10 cellular contexts compared by ENCODE assay signal in the genomic region with DNA sequence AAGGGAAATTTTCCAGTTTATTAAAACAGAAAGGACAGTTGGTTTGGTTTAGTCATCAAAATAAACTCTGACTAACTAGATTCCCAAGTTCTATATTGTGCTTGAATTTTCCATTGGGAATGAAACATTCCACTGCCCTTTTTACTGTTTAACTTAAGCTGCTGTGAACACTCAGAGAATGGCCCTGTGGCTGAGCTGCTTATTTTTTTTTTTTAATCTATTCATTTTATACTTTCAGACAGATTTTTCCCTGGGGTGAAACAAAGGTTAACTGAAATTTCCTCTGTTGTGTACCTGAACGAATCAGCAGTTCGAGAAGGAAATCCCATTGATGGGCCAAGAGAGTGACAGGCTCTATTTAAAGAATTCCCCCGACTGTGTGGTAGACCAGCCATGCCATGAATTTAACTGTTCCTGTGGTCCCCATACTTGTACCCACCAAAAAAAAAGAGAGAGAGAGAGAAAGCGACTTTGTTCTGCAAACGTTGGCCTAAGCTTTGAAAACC.
A peak's percentile ranks its signal among the peaks of the same experiment; 100 is the strongest.
DNase-seq lines count a peak whose midpoint lies in the region; ATAC-seq and TF ChIP-seq lines count a peak whose summit lies in the region.
"Had no signal": no experiment of that assay in that cellular context is flagged by ENCODE, and none has a peak within 500 bp of the region (broad histone marks: within the 10 kb centered on the region; RNA-seq: fewer than 3 reads in every experiment).

No MANE protein-coding gene starts in this region.

- peak overlapping the region; percentile 11 for H3K4me2 ChIP-seq in neuronal stem cell (ENCODE audit: insufficient read depth, low read length, poor library complexity, severe bottlenecking)

- no peak overlapping the region for H3K27ac ChIP-seq in neuronal stem cell (replicated peaks; ENCODE audit: low read length)
- H3K27ac ChIP-seq in testis = no peak overlapping the region
- H3K27ac ChIP-seq: neutrophil, thoracic aorta had no signal

- no peak overlapping the region for H3K4ac ChIP-seq in neuronal stem cell (ENCODE audit: low read length)

- no peak overlapping the region for H2BK120ac ChIP-seq in neuronal stem cell (ENCODE audit: low read depth, low read length)

- H3K36me3 ChIP-seq in adipocyte (ENCODE audit: control insufficient read depth, insufficient read depth, low read length, severe bottlenecking) (no peaks in the 10 kb centered on the region), neuronal stem cell (replicated peaks in 1 of 2; ENCODE audit: control insufficient read depth in 2 of 2, insufficient read depth in 2 of 2, low read length in 2 of 2) (peaks cover 0 to 5% of the 10 kb centered on the region in 2 donors), testis (ENCODE audit: low read depth, missing control alignments) (no peaks in the 10 kb centered on the region)
- H3K36me3 ChIP-seq: neutrophil, thoracic aorta had no signal

- ATAC-seq in HG02678 (IDR thresholded peaks at IDR 0.05; ENCODE audit: unreplicated experiment) = peak; percentile 56
- no peak for ATAC-seq in Right ventricle myocardium superior (ENCODE audit: poor library complexity)
- no peak for ATAC-seq in HG03469 (IDR thresholded peaks at IDR 0.05; ENCODE audit: unreplicated experiment)

- H4K91ac ChIP-seq in neuronal stem cell (ENCODE audit: low read depth, low read length, poor library complexity) = no peak overlapping the region

- no peak overlapping the region for H2BK15ac ChIP-seq in neuronal stem cell (ENCODE audit: low read length)

- POLR2A ChIA-PET in GM10248 (lab: Yijun Ruan, JAX) = interaction anchor here (1.3 kb wide), 1 partner anchor 87 kb away, joined by 3 read pairs; no protein-coding TSS in a partner anchor

- WGBS in neuronal stem cell (ENCODE audit: extremely low coverage in 2 of 2, insufficient read length in 2 of 2, insufficient replicate concordance in 1 of 2), 2 donors = no CpG with 5 or more reads among the region's 5 CpGs
- 76 to 86% methylated on average over 5 of the region's 5 CpGs for WGBS in testis, 2 donors

- DNase-seq in GM10248 (ENCODE audit: extremely low spot score) = peak; percentile 26
- DNase-seq in adipocyte (ENCODE audit: low read depth) = peak; percentile 48
- DNase-seq in neuronal stem cell (ENCODE audit: low spot score) = no peak
- DNase-seq in Right ventricle myocardium superior = no peak
- DNase-seq in hypothalamus (lab: John Stamatoyannopoulos, UW) = no peak
- no peak for DNase-seq in testis

- TF ChIP-seq CTCF in GM10248 (IDR thresholded peaks at IDR 0.05; ENCODE audit: control extremely low read depth, extremely low read depth, low read depth, missing control alignments) (no peak), testis (IDR thresholded peaks at IDR 0.05) (no peak)

- H3K79me1 ChIP-seq in neuronal stem cell (ENCODE audit: low read depth, low read length) = no peaks in the 10 kb centered on the region

- H3K18ac ChIP-seq in neuronal stem cell (ENCODE audit: low read length) = no peak overlapping the region

- H3K4me1 ChIP-seq in adipocyte (ENCODE audit: control insufficient read depth, insufficient read depth, low read length) = peaks cover 18% of the 10 kb centered on the region
- H3K4me1 ChIP-seq in neuronal stem cell (ENCODE audit: control insufficient read depth in 2 of 2, insufficient read depth in 1 of 2, low read depth in 1 of 2, low read length in 2 of 2) = peaks cover 0 to 12% of the 10 kb centered on the region in 2 donors
- H3K4me1 ChIP-seq in testis = no peaks in the 10 kb centered on the region

- H2BK12ac ChIP-seq in neuronal stem cell (ENCODE audit: low read length) = no peak overlapping the region

- no peaks in the 10 kb centered on the region for H3K27me3 ChIP-seq in adipocyte (replicated peaks; ENCODE audit: control insufficient read depth, insufficient read depth, low read length)
- no peaks in the 10 kb centered on the region for H3K27me3 ChIP-seq in neuronal stem cell (ENCODE audit: control insufficient read depth in 3 of 3, insufficient read depth in 3 of 3, low read depth in 1 of 3, low read length in 3 of 3)
- no peaks in the 10 kb centered on the region for H3K27me3 ChIP-seq in testis
- H3K27me3 ChIP-seq: neutrophil had no signal

- H2AK5ac ChIP-seq in neuronal stem cell (ENCODE audit: low read depth, low read length) = no peak overlapping the region

- CTCF ChIA-PET in GM10248 (lab: Yijun Ruan, JAX) = interaction anchor here (0.9 to 2.5 kb wide), 2 partner anchors 10 to 14 kb away, joined by 3 to 13 read pairs; no protein-coding TSS in a partner anchor

- H2AFZ ChIP-seq in neuronal stem cell (ENCODE audit: low read length) = no peak overlapping the region

- intact Hi-C loops in Right ventricle myocardium superior (cut with DNase I) (no loop called here), testis (cut with DNase I; ENCODE audit: low total_unique reads) (no loop called here)

- TF ChIP-seq POLR2A in testis (IDR thresholded peaks at IDR 0.05) = no peak

- peak overlapping the region; percentile 17 for H3K4me3 ChIP-seq in adipocyte (ENCODE audit: low read length)
- H3K4me3 ChIP-seq in neuronal stem cell (ENCODE audit: low read length in 2 of 2) = peak overlapping the region in 1 of 2 donors; percentile 34
- H3K4me3 ChIP-seq in testis = no peak overlapping the region
- H3K4me3 ChIP-seq: thoracic aorta had no signal

- no peak overlapping the region for H2BK5ac ChIP-seq in neuronal stem cell (ENCODE audit: low read length)

- H4K8ac ChIP-seq in neuronal stem cell (ENCODE audit: low read depth, low read length) = no peak overlapping the region

- H3K9me3 ChIP-seq in adipocyte (ENCODE audit: control insufficient read depth, low read length) (no peaks in the 10 kb centered on the region), neuronal stem cell (replicated peaks in 1 of 2; ENCODE audit: control insufficient read depth in 2 of 2, insufficient read depth in 1 of 2, low read depth in 1 of 2, low read length in 2 of 2) (no peaks in the 10 kb centered on the region), testis (no peaks in the 10 kb centered on the region)
- H3K9me3 ChIP-seq: neutrophil, thoracic aorta had no signal

- H3K9ac ChIP-seq in adipocyte (ENCODE audit: low read length) (no peak overlapping the region), neuronal stem cell (ENCODE audit: low read depth, low read length, poor library complexity) (no peak overlapping the region)

- H3K14ac ChIP-seq in neuronal stem cell (ENCODE audit: low read length) = no peak overlapping the region

- H3K23ac ChIP-seq in neuronal stem cell (ENCODE audit: low read depth, low read length, poor library complexity) = no peak overlapping the region

Comparison
In these comparisons a context has a peak if more than half of its experiments do, and no peak if none do; other contexts are left out.
1. DNase-seq: peak in GM10248 (single experiment) and adipocyte (single experiment); none in neuronal stem cell (single experiment), Right ventricle myocardium superior (single experiment), hypothalamus (0 of 51) and testis (single experiment).